ENCODE assay signal across 1 cellular context in the genomic region with DNA sequence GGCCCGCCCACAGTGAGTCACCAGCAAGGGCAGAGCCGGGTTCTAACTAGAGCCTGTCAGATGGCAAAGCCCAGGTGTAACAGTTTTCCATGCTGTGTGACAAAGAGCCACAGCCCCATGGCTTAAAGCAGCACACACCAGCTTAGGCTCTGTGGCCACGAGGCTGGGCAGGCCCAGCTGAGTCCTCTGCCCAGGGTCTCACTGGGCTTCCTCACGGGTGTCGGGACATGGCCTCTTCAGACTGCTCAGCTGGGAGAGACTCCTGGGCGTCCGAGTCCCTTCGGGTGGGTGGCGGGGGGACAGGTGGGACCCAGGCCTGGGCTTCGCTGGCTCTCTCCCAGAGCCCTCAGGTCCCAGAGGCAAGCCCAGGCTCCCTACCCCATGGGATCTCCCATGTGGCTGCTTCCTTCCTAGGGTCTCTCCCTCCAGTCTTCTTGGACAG.
TF ChIP-seq lines count a peak whose summit lies in the region.

No MANE protein-coding gene starts in this region.

TF ChIP-seq in K562, 482 proteins besides CTCF, POLR2A, EP300 and RAD21 (continued from another document):
- TF ChIP-seq, protein P1, sequence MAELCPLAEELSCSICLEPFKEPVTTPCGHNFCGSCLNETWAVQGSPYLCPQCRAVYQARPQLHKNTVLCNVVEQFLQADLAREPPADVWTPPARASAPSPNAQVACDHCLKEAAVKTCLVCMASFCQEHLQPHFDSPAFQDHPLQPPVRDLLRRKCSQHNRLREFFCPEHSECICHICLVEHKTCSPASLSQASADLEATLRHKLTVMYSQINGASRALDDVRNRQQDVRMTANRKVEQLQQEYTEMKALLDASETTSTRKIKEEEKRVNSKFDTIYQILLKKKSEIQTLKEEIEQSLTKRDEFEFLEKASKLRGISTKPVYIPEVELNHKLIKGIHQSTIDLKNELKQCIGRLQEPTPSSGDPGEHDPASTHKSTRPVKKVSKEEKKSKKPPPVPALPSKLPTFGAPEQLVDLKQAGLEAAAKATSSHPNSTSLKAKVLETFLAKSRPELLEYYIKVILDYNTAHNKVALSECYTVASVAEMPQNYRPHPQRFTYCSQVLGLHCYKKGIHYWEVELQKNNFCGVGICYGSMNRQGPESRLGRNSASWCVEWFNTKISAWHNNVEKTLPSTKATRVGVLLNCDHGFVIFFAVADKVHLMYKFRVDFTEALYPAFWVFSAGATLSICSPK (IDR thresholded peaks at IDR 0.05; ENCODE audit: borderline replicate concordance) = no peak
- TF ChIP-seq ZNF764 (CRISPR knock-in tag; IDR thresholded peaks at IDR 0.05; ENCODE audit: low read depth) = no peak
- TF ChIP-seq NFXL1 (CRISPR knock-in tag; IDR thresholded peaks at IDR 0.05) = no peak
- TF ChIP-seq, protein P2, sequence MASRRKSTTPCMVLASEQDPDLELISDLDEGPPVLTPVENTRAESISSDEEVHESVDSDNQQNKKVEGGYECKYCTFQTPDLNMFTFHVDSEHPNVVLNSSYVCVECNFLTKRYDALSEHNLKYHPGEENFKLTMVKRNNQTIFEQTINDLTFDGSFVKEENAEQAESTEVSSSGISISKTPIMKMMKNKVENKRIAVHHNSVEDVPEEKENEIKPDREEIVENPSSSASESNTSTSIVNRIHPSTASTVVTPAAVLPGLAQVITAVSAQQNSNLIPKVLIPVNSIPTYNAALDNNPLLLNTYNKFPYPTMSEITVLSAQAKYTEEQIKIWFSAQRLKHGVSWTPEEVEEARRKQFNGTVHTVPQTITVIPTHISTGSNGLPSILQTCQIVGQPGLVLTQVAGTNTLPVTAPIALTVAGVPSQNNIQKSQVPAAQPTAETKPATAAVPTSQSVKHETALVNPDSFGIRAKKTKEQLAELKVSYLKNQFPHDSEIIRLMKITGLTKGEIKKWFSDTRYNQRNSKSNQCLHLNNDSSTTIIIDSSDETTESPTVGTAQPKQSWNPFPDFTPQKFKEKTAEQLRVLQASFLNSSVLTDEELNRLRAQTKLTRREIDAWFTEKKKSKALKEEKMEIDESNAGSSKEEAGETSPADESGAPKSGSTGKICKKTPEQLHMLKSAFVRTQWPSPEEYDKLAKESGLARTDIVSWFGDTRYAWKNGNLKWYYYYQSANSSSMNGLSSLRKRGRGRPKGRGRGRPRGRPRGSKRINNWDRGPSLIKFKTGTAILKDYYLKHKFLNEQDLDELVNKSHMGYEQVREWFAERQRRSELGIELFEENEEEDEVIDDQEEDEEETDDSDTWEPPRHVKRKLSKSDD (conservative IDR thresholded peaks at IDR 0.05; ENCODE audit: low read length) = no peak
- TF ChIP-seq, protein P3, sequence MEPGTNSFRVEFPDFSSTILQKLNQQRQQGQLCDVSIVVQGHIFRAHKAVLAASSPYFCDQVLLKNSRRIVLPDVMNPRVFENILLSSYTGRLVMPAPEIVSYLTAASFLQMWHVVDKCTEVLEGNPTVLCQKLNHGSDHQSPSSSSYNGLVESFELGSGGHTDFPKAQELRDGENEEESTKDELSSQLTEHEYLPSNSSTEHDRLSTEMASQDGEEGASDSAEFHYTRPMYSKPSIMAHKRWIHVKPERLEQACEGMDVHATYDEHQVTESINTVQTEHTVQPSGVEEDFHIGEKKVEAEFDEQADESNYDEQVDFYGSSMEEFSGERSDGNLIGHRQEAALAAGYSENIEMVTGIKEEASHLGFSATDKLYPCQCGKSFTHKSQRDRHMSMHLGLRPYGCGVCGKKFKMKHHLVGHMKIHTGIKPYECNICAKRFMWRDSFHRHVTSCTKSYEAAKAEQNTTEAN (CRISPR knock-in tag; IDR thresholded peaks at IDR 0.05) = no peak
- no peak for TF ChIP-seq ZNF232 (CRISPR knock-in tag; IDR thresholded peaks at IDR 0.05)
- no peak for TF ChIP-seq ZNF584 (CRISPR knock-in tag; IDR thresholded peaks at IDR 0.05; ENCODE audit: low read depth)
- no peak for TF ChIP-seq DIDO1 (tag; IDR thresholded peaks at IDR 0.05; ENCODE audit: low read depth)
- no peak for TF ChIP-seq ZNF143 (CRISPR knock-in tag; IDR thresholded peaks at IDR 0.05)
- TF ChIP-seq PTRF (tag; IDR thresholded peaks at IDR 0.05) = no peak
- TF ChIP-seq, protein P4, sequence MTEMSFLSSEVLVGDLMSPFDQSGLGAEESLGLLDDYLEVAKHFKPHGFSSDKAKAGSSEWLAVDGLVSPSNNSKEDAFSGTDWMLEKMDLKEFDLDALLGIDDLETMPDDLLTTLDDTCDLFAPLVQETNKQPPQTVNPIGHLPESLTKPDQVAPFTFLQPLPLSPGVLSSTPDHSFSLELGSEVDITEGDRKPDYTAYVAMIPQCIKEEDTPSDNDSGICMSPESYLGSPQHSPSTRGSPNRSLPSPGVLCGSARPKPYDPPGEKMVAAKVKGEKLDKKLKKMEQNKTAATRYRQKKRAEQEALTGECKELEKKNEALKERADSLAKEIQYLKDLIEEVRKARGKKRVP (CRISPR knock-in tag; IDR thresholded peaks at IDR 0.05) = no peak
TF ChIP-seq in K562: peak in this region for 0.
